Comparison of ENCODE assay signal across 17 cellular contexts in genomic region chr3:151558621-151559020, GRCh38.
DNase-seq lines count a peak whose midpoint lies in the region; ATAC-seq and TF ChIP-seq lines count a peak whose summit lies in the region.
"Had no signal": no experiment of that assay in that cellular context is flagged by ENCODE, and none has a peak within 500 bp of the region (broad histone marks: within the 10 kb centered on the region; RNA-seq: fewer than 3 reads in every experiment).

No MANE protein-coding gene starts in this region.

- TF ChIP-seq CTCF in foreskin fibroblast (IDR thresholded peaks at IDR 0.05; ENCODE audit: low read depth, low read length), result no peak
- TF ChIP-seq CTCF in thoracic aorta (IDR thresholded peaks at IDR 0.05), result no peak

- ATAC-seq in thoracic aorta (ENCODE audit: insufficient number of reproducible peaks, low FRiP score, low read depth) (peak; percentile 82), HG02973 (IDR thresholded peaks at IDR 0.05; ENCODE audit: unreplicated experiment) (no peak)
- ATAC-seq: A549, HepG2, Right ventricle myocardium inferior had no signal

- H3F3A ChIP-seq in GM23248 (ENCODE audit: insufficient read depth), result no peaks in the 10 kb centered on the region

- no peak overlapping the region for H2AFZ ChIP-seq in GM23248

- H3K9me3 ChIP-seq in GM23248 (ENCODE audit: low read depth) (no peaks in the 10 kb centered on the region), thoracic aorta (no peaks in the 10 kb centered on the region)
- H3K9me3 ChIP-seq: A549, Peyer's patch had no signal

- no peaks in the 10 kb centered on the region for H3K79me2 ChIP-seq in GM23248 (ENCODE audit: insufficient read depth)

- in situ Hi-C loops in GM23248 (cut with MboI), result no loop called here

- 7 to 27% methylated on average over 1 of the region's 1 CpG for WGBS in GM23248 (ENCODE audit: low coverage in 1 of 2, low lambda C conversion rate in 2 of 2, missing lambda C conversion rate in 2 of 2), 2 experiments

- H3K9ac ChIP-seq in GM23248, result no peak overlapping the region
- H3K9ac ChIP-seq: KMS-11 had no signal

- DNase-seq in GM23248, result peak; percentile 60
- DNase-seq in dedifferentiated amniotic fluid mesenchymal stem cell (ENCODE audit: extremely low spot score), result peak; percentile 85
- peak; percentile 49 to 62 for DNase-seq in foreskin fibroblast
- no peak for DNase-seq in thoracic aorta (ENCODE audit: low spot score)
- no peak for DNase-seq in anterior cingulate cortex (lab: John Stamatoyannopoulos, UW)
- no peak for DNase-seq in NCI-H146 treated with DMSO at 0.1 percent for 48 hours (lab: John Stamatoyannopoulos, UW; ENCODE audit: unreplicated experiment)
- DNase-seq: COR-L47, NCI-H1092 treated with DMSO at 0.1 percent for 48 hours, NCI-H1694, NCI-H2227 treated with DMSO at 0.1 percent for 48 hours, NCI-H524 treated with DMSO at 0.1 percent for 48 hours, Peyer's patch had no signal

- H3K27me3 ChIP-seq in GM23248 (replicated peaks; ENCODE audit: insufficient read depth) (no peaks in the 10 kb centered on the region), thoracic aorta (replicated peaks; ENCODE audit: insufficient read depth) (no peaks in the 10 kb centered on the region)
- H3K27me3 ChIP-seq: Peyer's patch had no signal

- H3K4me2 ChIP-seq in GM23248 (ENCODE audit: unreplicated experiment), result no peak overlapping the region
- H3K4me2 ChIP-seq: A549, KMS-11 had no signal

- H3K4me3 ChIP-seq in GM23248, result no peak overlapping the region
- H3K4me3 ChIP-seq in foreskin fibroblast (ENCODE audit: low read depth in 1 of 2, low read length in 2 of 2), result no peak overlapping the region
- no peak overlapping the region for H3K4me3 ChIP-seq in thoracic aorta
- H3K4me3 ChIP-seq: A549, Peyer's patch had no signal

- no peak overlapping the region for H3K27ac ChIP-seq in GM23248
- H3K27ac ChIP-seq in thoracic aorta, result no peak overlapping the region
- H3K27ac ChIP-seq: A549, KMS-11, Peyer's patch had no signal

- H3K9me2 ChIP-seq in GM23248 (ENCODE audit: insufficient read depth), result no peaks in the 10 kb centered on the region

- no peaks in the 10 kb centered on the region for H4K20me1 ChIP-seq in GM23248 (ENCODE audit: insufficient read depth)

- H3K4me1 ChIP-seq in GM23248 (ENCODE audit: insufficient read depth), result peaks cover 12% of the 10 kb centered on the region; the same call in 1 of the 2 replicates
- H3K4me1 ChIP-seq in thoracic aorta (ENCODE audit: control insufficient read depth in 1 of 2, low read depth in 2 of 2), result peaks cover 0 to 26% of the 10 kb centered on the region in 2 donors
- H3K4me1 ChIP-seq: A549, Peyer's patch had no signal

- no peaks in the 10 kb centered on the region for H3K36me3 ChIP-seq in GM23248 (ENCODE audit: low read depth)
- H3K36me3 ChIP-seq in thoracic aorta, result no peaks in the 10 kb centered on the region
- H3K36me3 ChIP-seq: Peyer's patch had no signal

Comparison
In these comparisons a context has a peak if more than half of its experiments do, and no peak if none do; other contexts are left out.
1. DNase-seq: peak in GM23248 (single experiment), dedifferentiated amniotic fluid mesenchymal stem cell (single experiment) and foreskin fibroblast (2 of 2); none in thoracic aorta (single experiment), anterior cingulate cortex (0 of 58) and NCI-H146 treated with DMSO at 0.1 percent for 48 hours (single experiment).